1 cellular context compared by ENCODE assay signal in the genomic region with DNA sequence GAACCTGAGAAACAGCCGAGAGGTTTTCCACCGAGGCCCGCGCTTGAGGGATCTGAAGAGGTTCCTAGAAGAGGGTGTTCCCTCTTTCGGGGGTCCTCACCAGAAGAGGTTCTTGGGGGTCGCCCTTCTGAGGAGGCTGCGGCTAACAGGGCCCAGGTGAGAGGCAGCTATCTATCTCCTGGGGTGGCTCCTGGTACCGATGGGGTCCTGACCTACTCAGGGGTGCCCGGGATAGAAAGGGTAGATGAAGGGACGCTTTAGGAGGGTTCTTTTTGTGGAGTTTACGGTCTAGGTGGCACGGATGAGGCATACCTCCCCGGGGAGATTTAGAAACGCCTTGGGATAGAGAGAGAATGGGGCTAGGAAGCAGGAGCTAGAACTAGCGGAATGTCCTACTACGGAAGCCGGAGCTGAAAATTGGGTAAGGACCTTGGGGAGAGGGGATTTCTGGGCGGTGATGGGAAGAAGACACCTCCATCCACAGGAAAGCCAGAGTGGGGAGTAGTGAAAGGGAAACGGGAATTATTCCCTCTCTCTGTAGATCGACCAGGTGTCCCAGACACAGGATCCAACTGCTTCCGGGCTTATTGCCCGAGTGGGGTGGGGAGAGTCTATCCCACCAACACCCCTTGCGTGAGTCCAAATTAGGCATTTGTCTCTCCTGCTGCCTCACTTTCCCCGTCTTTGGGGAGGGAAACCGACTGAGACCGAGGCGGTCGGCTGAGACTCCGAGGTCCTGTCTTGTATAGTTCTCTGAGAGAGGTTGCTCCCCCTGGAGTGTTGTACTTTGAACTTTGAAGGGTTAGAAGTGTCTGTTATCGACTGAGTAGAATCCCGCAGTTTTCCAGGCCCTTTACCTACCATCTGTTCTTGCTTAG.
A peak's percentile ranks its signal among the peaks of the same experiment; 100 is the strongest.
TF ChIP-seq lines count a peak whose summit lies in the region.

No MANE protein-coding gene starts in this region.

TF ChIP-seq in K562, 482 proteins besides CTCF, POLR2A, EP300 and RAD21 (continued from another document):
- TF ChIP-seq NR2C1 (IDR thresholded peaks at IDR 0.05) (peak; percentile 55), NR2C1 (tag; IDR thresholded peaks at IDR 0.05) (peak; percentile 69; the same call in 1 of the 2 replicates), SPI1 (IDR thresholded peaks at IDR 0.05; ENCODE audit: borderline replicate concordance, low read depth, low read length) (no peak), ATF7 (IDR thresholded peaks at IDR 0.05) (peak; percentile 31; the same call in 1 of the 2 replicates), ZFX (CRISPR knock-in tag; IDR thresholded peaks at IDR 0.05) (peak; percentile 20; the same call in 1 of the 2 replicates), ZNF707 (CRISPR knock-in tag; conservative IDR thresholded peaks at IDR 0.05) (no peak), KLF16 (IDR thresholded peaks at IDR 0.05) (peak; percentile 15; the same call in 1 of the 2 replicates), ZBTB17 (CRISPR knock-in tag; IDR thresholded peaks at IDR 0.05) (0 out of 2 replicates have a peak, but pooled peaks have one; percentile 29), KAT7 (CRISPR knock-in tag; IDR thresholded peaks at IDR 0.05; ENCODE audit: borderline replicate concordance) (0 out of 2 replicates have a peak, but pooled peaks have one; percentile 47), TAF15 (IDR thresholded peaks at IDR 0.05; ENCODE audit: low read depth, low read length) (no peak), ZNF347 (CRISPR knock-in tag; IDR thresholded peaks at IDR 0.05; ENCODE audit: low read depth) (no peak), SMAD2 (IDR thresholded peaks at IDR 0.05; ENCODE audit: low read depth, low read length) (no peak), HDAC6 (IDR thresholded peaks at IDR 0.05; ENCODE audit: low read depth, low read length) (no peak), FOXM1 (IDR thresholded peaks at IDR 0.05; ENCODE audit: low read depth) (no peak), FOXM1 (CRISPR knock-in tag; IDR thresholded peaks at IDR 0.05; ENCODE audit: low read depth) (0 out of 2 replicates have a peak, but pooled peaks have one; percentile 44), CC2D1A (IDR thresholded peaks at IDR 0.05) (no peak), ZNF232 (CRISPR knock-in tag; IDR thresholded peaks at IDR 0.05) (0 out of 2 replicates have a peak, but pooled peaks have one; percentile 66), SNRNP70 (optimal IDR thresholded peaks at IDR 0.05; ENCODE audit: low read depth, low read length) (no peak), MYNN (IDR thresholded peaks at IDR 0.05) (0 out of 2 replicates have a peak, but pooled peaks have one; percentile 10), MYNN (CRISPR knock-in tag; IDR thresholded peaks at IDR 0.05) (no peak)
- TF ChIP-seq, protein P1, sequence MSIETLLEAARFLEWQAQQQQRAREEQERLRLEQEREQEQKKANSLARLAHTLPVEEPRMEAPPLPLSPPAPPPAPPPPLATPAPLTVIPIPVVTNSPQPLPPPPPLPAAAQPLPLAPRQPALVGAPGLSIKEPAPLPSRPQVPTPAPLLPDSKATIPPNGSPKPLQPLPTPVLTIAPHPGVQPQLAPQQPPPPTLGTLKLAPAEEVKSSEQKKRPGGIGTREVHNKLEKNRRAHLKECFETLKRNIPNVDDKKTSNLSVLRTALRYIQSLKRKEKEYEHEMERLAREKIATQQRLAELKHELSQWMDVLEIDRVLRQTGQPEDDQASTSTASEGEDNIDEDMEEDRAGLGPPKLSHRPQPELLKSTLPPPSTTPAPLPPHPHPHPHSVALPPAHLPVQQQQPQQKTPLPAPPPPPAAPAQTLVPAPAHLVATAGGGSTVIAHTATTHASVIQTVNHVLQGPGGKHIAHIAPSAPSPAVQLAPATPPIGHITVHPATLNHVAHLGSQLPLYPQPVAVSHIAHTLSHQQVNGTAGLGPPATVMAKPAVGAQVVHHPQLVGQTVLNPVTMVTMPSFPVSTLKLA (conservative IDR thresholded peaks at IDR 0.05) = 0 out of 4 replicates have a peak, but pooled peaks of 1 of the 2 experiments have one; percentile 28
- TF ChIP-seq, protein P2, sequence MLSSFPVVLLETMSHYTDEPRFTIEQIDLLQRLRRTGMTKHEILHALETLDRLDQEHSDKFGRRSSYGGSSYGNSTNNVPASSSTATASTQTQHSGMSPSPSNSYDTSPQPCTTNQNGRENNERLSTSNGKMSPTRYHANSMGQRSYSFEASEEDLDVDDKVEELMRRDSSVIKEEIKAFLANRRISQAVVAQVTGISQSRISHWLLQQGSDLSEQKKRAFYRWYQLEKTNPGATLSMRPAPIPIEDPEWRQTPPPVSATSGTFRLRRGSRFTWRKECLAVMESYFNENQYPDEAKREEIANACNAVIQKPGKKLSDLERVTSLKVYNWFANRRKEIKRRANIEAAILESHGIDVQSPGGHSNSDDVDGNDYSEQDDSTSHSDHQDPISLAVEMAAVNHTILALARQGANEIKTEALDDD (IDR thresholded peaks at IDR 0.05) = 0 out of 2 replicates have a peak, but pooled peaks have one; percentile 15
- TF ChIP-seq, protein P3, sequence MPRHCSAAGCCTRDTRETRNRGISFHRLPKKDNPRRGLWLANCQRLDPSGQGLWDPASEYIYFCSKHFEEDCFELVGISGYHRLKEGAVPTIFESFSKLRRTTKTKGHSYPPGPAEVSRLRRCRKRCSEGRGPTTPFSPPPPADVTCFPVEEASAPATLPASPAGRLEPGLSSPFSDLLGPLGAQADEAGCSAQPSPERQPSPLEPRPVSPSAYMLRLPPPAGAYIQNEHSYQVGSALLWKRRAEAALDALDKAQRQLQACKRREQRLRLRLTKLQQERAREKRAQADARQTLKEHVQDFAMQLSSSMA (CRISPR knock-in tag; IDR thresholded peaks at IDR 0.05) = no peak
- TF ChIP-seq, protein P4, sequence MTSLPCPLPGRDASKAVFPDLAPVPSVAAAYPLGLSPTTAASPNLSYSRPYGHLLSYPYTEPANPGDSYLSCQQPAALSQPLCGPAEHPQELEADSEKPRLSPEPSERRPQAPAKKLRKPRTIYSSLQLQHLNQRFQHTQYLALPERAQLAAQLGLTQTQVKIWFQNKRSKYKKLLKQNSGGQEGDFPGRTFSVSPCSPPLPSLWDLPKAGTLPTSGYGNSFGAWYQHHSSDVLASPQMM (CRISPR knock-in tag; IDR thresholded peaks at IDR 0.05) = no peak
TF ChIP-seq in K562: peak in this region for 36.
